Comparison of ENCODE assay signal across 8 cellular contexts in genomic region chr13:106471957-106472543, GRCh38.
A peak's percentile ranks its signal among the peaks of the same experiment; 100 is the strongest.
DNase-seq lines count a peak whose midpoint lies in the region; ATAC-seq and TF ChIP-seq lines count a peak whose summit lies in the region.

No MANE protein-coding gene starts in this region.

- no peak for ATAC-seq in stimulated activated naive CD8-positive, alpha-beta T cell treated with anti-CD3 and anti-CD28 coated beads, Interleukin-15, Interleukin-2, amounts not matched to agents 100 U/mL and 50 U/mL, for 24 hours
- no peak for ATAC-seq in HG03521 (IDR thresholded peaks at IDR 0.05; ENCODE audit: unreplicated experiment)
- no peak for ATAC-seq in HG02623 (IDR thresholded peaks at IDR 0.05; ENCODE audit: unreplicated experiment)

- no peaks in the 10 kb centered on the region for H3K9me3 ChIP-seq in mucosa of stomach (ENCODE audit: control insufficient read depth, low read length)

- H3K27me3 ChIP-seq in mucosa of stomach (ENCODE audit: control insufficient read depth, insufficient read depth, low read length), result no peaks in the 10 kb centered on the region

- peaks cover 57% of the 10 kb centered on the region for H3K4me1 ChIP-seq in mucosa of stomach (ENCODE audit: control insufficient read depth, insufficient read depth, low read length)

- no peak for TF ChIP-seq CTCF in choroid plexus epithelial cell (conservative IDR thresholded peaks at IDR 0.05; ENCODE audit: low read depth, low read length)

- no peaks in the 10 kb centered on the region for H3K36me3 ChIP-seq in mucosa of stomach (ENCODE audit: control insufficient read depth, insufficient read depth, low read length)

- DNase-seq in GM04503 (ENCODE audit: low read depth), result peak; percentile 31
- DNase-seq in HT1080 (ENCODE audit: low read depth), result peak; percentile 96
- peak; percentile 75 for DNase-seq in choroid plexus epithelial cell (ENCODE audit: low read depth)
- DNase-seq in stimulated activated naive CD8-positive, alpha-beta T cell treated with anti-CD3 and anti-CD28 coated beads, Interleukin-15, Interleukin-2, amounts not matched to agents 100 U/mL and 50 U/mL, for 24 hours, result no peak
- no peak for DNase-seq in activated CD4-positive, alpha-beta T cell treated with anti-CD3 and anti-CD28 coated beads for 4 hours

- H3K4me3 ChIP-seq in choroid plexus epithelial cell (ENCODE audit: low read depth, low read length) (peak overlapping the region; percentile 46), mucosa of stomach (ENCODE audit: low read length) (no peak overlapping the region)

- H3K9ac ChIP-seq in mucosa of stomach (ENCODE audit: low read length), result peak overlapping the region; percentile 40

Comparison
In these comparisons a context has a peak if more than half of its experiments do, and no peak if none do; other contexts are left out.
1. DNase-seq: peak in GM04503 (single experiment), HT1080 (single experiment) and choroid plexus epithelial cell (single experiment); none in stimulated activated naive CD8-positive, alpha-beta T cell treated with anti-CD3 and anti-CD28 coated beads, Interleukin-15, Interleukin-2, amounts not matched to agents 100 U/mL and 50 U/mL, for 24 hours (single experiment) and activated CD4-positive, alpha-beta T cell treated with anti-CD3 and anti-CD28 coated beads for 4 hours (0 of 2).